8 cellular contexts compared by ENCODE assay signal in the genomic region with DNA sequence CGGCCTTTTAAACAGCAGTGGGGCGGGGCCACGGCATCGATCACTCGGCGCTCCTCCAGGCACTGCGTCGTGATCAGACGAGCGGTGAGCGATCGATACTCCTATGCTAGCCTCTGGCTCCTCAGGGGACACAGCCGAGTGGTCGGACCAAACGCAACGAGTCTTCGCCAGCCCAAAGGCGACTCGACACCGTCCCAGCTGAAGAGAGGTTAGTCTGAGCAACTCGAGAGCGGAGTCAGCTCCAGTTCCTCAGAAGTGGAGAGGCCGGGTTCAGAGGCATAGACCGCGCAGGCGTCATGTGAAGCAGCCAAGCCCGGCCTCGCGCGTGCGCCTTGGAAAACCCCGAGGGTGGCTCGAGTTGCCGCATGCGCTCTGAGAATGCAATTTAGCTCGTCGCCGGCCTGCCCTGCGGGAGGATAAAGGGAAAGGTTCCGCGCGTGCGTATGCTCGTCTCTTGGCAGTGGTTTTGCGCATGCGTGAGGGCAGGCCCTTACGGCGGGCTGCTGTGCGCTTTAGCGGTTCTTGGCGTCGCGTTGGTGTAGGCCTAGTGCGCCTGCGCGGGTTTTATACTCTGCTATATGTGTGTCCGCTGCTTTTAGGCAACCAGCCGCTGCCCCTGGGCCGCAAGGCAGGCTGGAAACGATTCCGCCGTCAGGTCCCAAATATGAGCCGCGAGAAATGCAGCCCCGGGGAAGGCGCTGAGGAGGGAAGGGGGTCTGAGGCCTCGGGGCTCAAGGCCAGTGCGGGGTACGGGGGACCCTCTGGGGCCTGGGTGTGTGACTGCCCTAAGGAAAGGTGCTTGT. TPM values are rescaled to one million over a fixed set of nuclear protein-coding genes. Genes with fewer than 3 reads are reported as not detected.
A peak's percentile ranks its signal among the peaks of the same experiment; 100 is the strongest.
DNase-seq lines count a peak whose midpoint lies in the region; ATAC-seq and TF ChIP-seq lines count a peak whose summit lies in the region.

Gene KDM8, plus strand, starts transcription at position 98 of the 803 bp plus-strand sequence. CDS start 6,598 bp downstream, outside the sequence.

- no peak for TF ChIP-seq CTCF in CD8-positive, alpha-beta T cell (IDR thresholded peaks at IDR 0.05)

- H3K4me1 Mint-ChIP-seq in CD8-positive, alpha-beta T cell (ENCODE audit: low read depth), result peaks cover 61% of the 10 kb centered on the region

- CTCF ChIA-PET in CD8-positive, alpha-beta T cell (lab: Charles Lee), result interaction anchor here (0.6 to 5.0 kb wide), 10 partner anchors 24 to 165 kb away, joined by 3 to 36 read pairs (median 4); no protein-coding TSS in a partner anchor

- POLR2A ChIA-PET in CD8-positive, alpha-beta T cell (lab: Charles Lee), result interaction anchor here (0.7 to 2.7 kb wide), 22 partner anchors 9 to 346 kb away, joined by 3 to 19 read pairs (median 6); partner anchors contain the start of genes GTF3C1, IL21R and KATNIP

- peak within 1 kb of the TSS; percentile 83 for H3K27ac ChIP-seq in CD8-positive, alpha-beta T cell (ENCODE audit: low read depth, low read length)

- no peaks in the 10 kb centered on the region for H3K9me3 Mint-ChIP-seq in CD8-positive, alpha-beta T cell

- peak within 1 kb of the TSS; percentile 83 for H3K4me3 ChIP-seq in CD8-positive, alpha-beta T cell (ENCODE audit: low read depth, low read length)

- H3K4me1 ChIP-seq in CD8-positive, alpha-beta T cell (ENCODE audit: insufficient read depth, low read length), result peaks cover 54% of the 10 kb centered on the region

- peak; percentile 85 for ATAC-seq in CD8-positive, alpha-beta T cell
- peak; percentile 79 for ATAC-seq in GM19467 (IDR thresholded peaks at IDR 0.05; ENCODE audit: unreplicated experiment)

- H3K36me3 Mint-ChIP-seq in CD8-positive, alpha-beta T cell, result peaks cover 9% of the 10 kb centered on the region

- H3K27me3 Mint-ChIP-seq in CD8-positive, alpha-beta T cell (ENCODE audit: low read depth), result no peaks in the 10 kb centered on the region

- H3K9me3 ChIP-seq in CD8-positive, alpha-beta T cell (ENCODE audit: low read length), result no peaks in the 10 kb centered on the region

- H3K36me3 ChIP-seq in CD8-positive, alpha-beta T cell (ENCODE audit: insufficient read depth, low read length), result no peaks in the 10 kb centered on the region

- peak; percentile 99 to 100 (median 100) for DNase-seq in CD8-positive, alpha-beta T cell
- DNase-seq in HS-27A (ENCODE audit: low read depth) (peak; percentile 95), NK-92 (lab: John Stamatoyannopoulos, UW; ENCODE audit: unreplicated experiment) (peak; percentile 100), lung microvascular endothelial cell (ENCODE audit: low read depth in 2 of 2) (peak; percentile 100)
- peak; percentile 99 to 100 for DNase-seq in activated CD8-positive, alpha-beta memory T cell treated with anti-CD3 and anti-CD28 coated beads for 1 hour (ENCODE audit: extremely low read depth in 1 of 2, low read depth in 1 of 2)
- peak; percentile 100 for DNase-seq in effector CD8-positive, alpha-beta T cell (lab: John Stamatoyannopoulos, UW)
- DNase-seq in stimulated activated CD4-positive, alpha-beta T cell treated with anti-CD3 and anti-CD28 coated beads, TNF-alpha, amount 100 ng/mL, for 48 hours (ENCODE audit: low read depth in 3 of 3), result peak; percentile 98 to 100 (median 99)

- intact Hi-C loops in CD8-positive, alpha-beta T cell (cut with DNase I, micrococcal nuclease), result loop anchor here (1.0 to 5.0 kb wide), 5 partner anchors 24 to 1009 kb away; partner anchors contain the start of gene XPO6 (in 1 of the 2)

- no peaks in the 10 kb centered on the region for H3K27me3 ChIP-seq in CD8-positive, alpha-beta T cell (ENCODE audit: insufficient read depth, low read length)

- H3K27ac Mint-ChIP-seq in CD8-positive, alpha-beta T cell, result peak within 1 kb of the TSS; percentile 99

- H3K4me3 Mint-ChIP-seq in CD8-positive, alpha-beta T cell, result peak within 1 kb of the TSS; percentile 96

RNA-seq across cellular contexts. Expression of gene KDM8, which starts in this region (rescaled TPM):
- 10 to 100 TPM; 17.6 to 22.6 TPM for total RNA-seq in CD8-positive, alpha-beta T cell
- 2.0 and 3.2 TPM in 2 replicates for total RNA-seq in lung microvascular endothelial cell

Comparison
In these comparisons a context has a peak if more than half of its experiments do, and no peak if none do; other contexts are left out.
1. Peak in every context shown above with its lines: DNase-seq, ATAC-seq, H3K4me3 ChIP-seq and H3K27ac ChIP-seq.